30 cellular contexts compared by ENCODE assay signal in the genomic region with DNA sequence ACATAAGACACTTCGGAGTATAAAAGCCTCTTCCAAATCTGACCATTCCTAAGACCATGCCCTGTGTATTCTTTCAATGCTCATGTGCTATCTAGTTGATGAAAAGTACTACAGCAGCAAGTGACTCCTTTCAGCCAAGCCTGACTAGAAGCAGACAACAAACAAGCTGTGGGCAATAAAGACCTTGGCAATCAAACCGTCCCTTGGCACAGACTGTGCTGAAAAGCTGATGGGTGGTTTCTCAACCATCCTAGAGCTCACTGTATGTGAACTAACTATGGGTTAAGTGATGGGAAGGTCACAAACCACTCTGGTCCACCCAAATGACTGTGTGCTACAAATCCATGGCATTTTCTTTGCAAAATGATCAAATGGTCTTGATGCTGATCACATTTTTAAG.
"Had no signal": no experiment of that assay in that cellular context is flagged by ENCODE, and none has a peak within 500 bp of the region (broad histone marks: within the 10 kb centered on the region; RNA-seq: fewer than 3 reads in every experiment).

No MANE protein-coding gene starts in this region.

- DNase-seq: activated CD4-positive, alpha-beta T cell treated with anti-CD3 and anti-CD28 coated beads, Interleukin-2, amount 10 ng/mL, durations not matched to agents 24 days and 14 days; activated CD8-positive, alpha-beta T cell treated with anti-CD3 and anti-CD28 coated beads for 36 hours; activated effector memory CD4-positive, alpha-beta T cell treated with Interleukin-2 at 50 U/mL for 16 hours; activated naive CD4-positive, alpha-beta T cell treated with Interleukin-2 at 50 U/mL for 16 hours; activated T-cell treated with anti-CD3 and anti-CD28 coated beads, Interleukin-2, amount 50 U/mL, for 48 hours; anterior cingulate cortex; cerebellar nuclear complex; colonic mucosa; effector memory CD4-positive, alpha-beta T cell; erythroblast; foreskin fibroblast; heart right ventricle; kidney glomerular epithelial cell; left lung; mucosa of descending colon; nephron progenitor cell; stimulated activated CD4-positive, alpha-beta T cell treated with anti-CD3 and anti-CD28 coated beads, Interleukin-12 subunit alpha, Interleukin-12 subunit beta, amount 100 ng/mL, for 4 hours; stimulated activated CD4-positive, alpha-beta T cell treated with anti-CD3 and anti-CD28 coated beads, Interleukin-4, amount 100 ng/mL, for 1 hour; T1000; uterus; WERI-Rb-1 had no signal

- H3K4me3 Mint-ChIP-seq: activated CD4-positive, alpha-beta T cell treated with anti-CD3 and anti-CD28 coated beads, Interleukin-2, amount 10 ng/mL, durations not matched to agents 24 days and 14 days; activated CD8-positive, alpha-beta T cell treated with anti-CD3 and anti-CD28 coated beads for 36 hours; activated naive CD8-positive, alpha-beta T cell; nephron progenitor cell; stimulated activated naive CD8-positive, alpha-beta T cell treated with anti-CD3 and anti-CD28 coated beads, Interleukin-15, Interleukin-2, amounts not matched to agents 100 ng/mL and 50 ng/mL, for 24 hours; T-helper 1 cell treated with Interleukin-12 subunit alpha and Interleukin-12 subunit beta and Interleukin-4 antibody, amounts not matched to agents 30 μg/mL and 1 μg/mL, for 36 hours; type B pancreatic cell had no signal

- H3K27me3 ChIP-seq: colonic mucosa, heart right ventricle, left lung, neutrophil, uterus had no signal

- H3K36me3 ChIP-seq: uterus had no signal

- H3K27me3 Mint-ChIP-seq: activated CD4-positive, alpha-beta T cell treated with anti-CD3 and anti-CD28 coated beads, Interleukin-2, amount 10 ng/mL, durations not matched to agents 24 days and 14 days; activated CD8-positive, alpha-beta T cell treated with anti-CD3 and anti-CD28 coated beads for 36 hours; activated naive CD8-positive, alpha-beta T cell; stimulated activated naive CD8-positive, alpha-beta T cell treated with anti-CD3 and anti-CD28 coated beads, Interleukin-15, Interleukin-2, amounts not matched to agents 100 ng/mL and 50 ng/mL, for 24 hours; type B pancreatic cell had no signal

- H3K27ac ChIP-seq: colonic mucosa, heart right ventricle, left lung, neutrophil, skin epidermis, thoracic aorta, uterus, WERI-Rb-1 had no signal

- H3K27ac Mint-ChIP-seq: activated naive CD8-positive, alpha-beta T cell; nephron progenitor cell; T-helper 1 cell treated with Interleukin-12 subunit alpha and Interleukin-12 subunit beta and Interleukin-4 antibody, amounts not matched to agents 30 μg/mL and 1 μg/mL, for 36 hours; type B pancreatic cell had no signal

- H3K4me1 Mint-ChIP-seq: nephron progenitor cell had no signal

- H3K4me3 ChIP-seq: colonic mucosa, heart right ventricle, left lung, mucosa of descending colon, skin epidermis, thoracic aorta, uterus had no signal

- ATAC-seq: activated CD4-positive, CD25-positive, alpha-beta regulatory T cell treated with anti-CD3 and anti-CD28 coated beads, Interleukin-2, amount 50 U/mL, for 24 hours; activated CD8-positive, alpha-beta T cell treated with anti-CD3 and anti-CD28 coated beads for 36 hours; left lung; mucosa of descending colon; sciatic nerve had no signal

- H3K4me1 ChIP-seq: colonic mucosa, left lung, uterus had no signal
